In the genomic region with DNA sequence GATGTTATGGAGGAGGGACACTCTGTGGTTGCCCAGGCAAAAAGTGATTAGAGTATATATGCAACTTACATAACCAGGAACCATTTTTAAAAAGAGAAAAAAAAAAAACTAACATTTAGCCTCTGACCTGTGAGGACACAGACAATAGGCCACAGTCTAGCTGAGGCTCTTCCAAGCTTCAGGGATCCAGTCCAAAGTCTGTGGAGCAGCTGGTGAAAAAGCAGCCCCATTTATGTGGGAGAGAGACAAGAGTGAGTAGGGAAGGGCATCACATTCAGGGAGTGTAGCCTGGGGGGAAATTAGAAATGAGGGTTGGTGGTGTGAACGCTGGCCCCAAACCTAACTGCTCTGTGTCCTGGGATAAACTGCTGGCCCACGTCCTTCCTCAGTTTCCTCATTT, we compare ENCODE assay signal across 1 cellular context.
A peak's percentile ranks its signal among the peaks of the same experiment; 100 is the strongest.
TF ChIP-seq lines count a peak whose summit lies in the region.

No MANE protein-coding gene starts in this region.

TF ChIP-seq in HepG2, 621 proteins besides CTCF, POLR2A, EP300 and RAD21 (continued from another document and continues in another):
- TF ChIP-seq ZBTB38 (CRISPR knock-in tag; IDR thresholded peaks at IDR 0.05) = no peak
- TF ChIP-seq ZNF431 (CRISPR knock-in tag; IDR thresholded peaks at IDR 0.05; ENCODE audit: borderline replicate concordance, low read depth) = no peak
- TF ChIP-seq TRIM24 (CRISPR knock-in tag; IDR thresholded peaks at IDR 0.05) = 0 out of 2 replicates have a peak, but pooled peaks have one; percentile 21
- TF ChIP-seq TERF1 (CRISPR knock-in tag; IDR thresholded peaks at IDR 0.05) = no peak
- TF ChIP-seq BCL6 (CRISPR knock-in tag; IDR thresholded peaks at IDR 0.05) = peak; percentile 29; the same call in 1 of the 2 replicates
- TF ChIP-seq FLYWCH1 (CRISPR knock-in tag; IDR thresholded peaks at IDR 0.05) = no peak
- TF ChIP-seq ZNF605 (CRISPR knock-in tag; IDR thresholded peaks at IDR 0.05) = no peak
- no peak for TF ChIP-seq ZNF230 (CRISPR knock-in tag; IDR thresholded peaks at IDR 0.05)
- TF ChIP-seq SAFB2 (CRISPR knock-in tag; IDR thresholded peaks at IDR 0.05; ENCODE audit: borderline replicate concordance, low read depth) = no peak
- no peak for TF ChIP-seq PRPF4 (IDR thresholded peaks at IDR 0.05; ENCODE audit: low read depth, low read length, poor library complexity, severe bottlenecking)
- no peak for TF ChIP-seq ZNF234 (CRISPR knock-in tag; conservative IDR thresholded peaks at IDR 0.05)
- TF ChIP-seq HNRNPH1 (optimal IDR thresholded peaks at IDR 0.05; ENCODE audit: low read depth, low read length) = no peak
- TF ChIP-seq TBX2 (CRISPR knock-in tag; IDR thresholded peaks at IDR 0.05; ENCODE audit: borderline replicate concordance) = peak; percentile 48; the same call in 1 of the 2 replicates
- no peak for TF ChIP-seq SSRP1 (CRISPR knock-in tag; IDR thresholded peaks at IDR 0.05)
- no peak for TF ChIP-seq NFYC (CRISPR knock-in tag; IDR thresholded peaks at IDR 0.05)
- peak; percentile 85; the same call in 1 of the 2 replicates for TF ChIP-seq ZMYM2 (CRISPR knock-in tag; IDR thresholded peaks at IDR 0.05)
- no peak for TF ChIP-seq MYC (CRISPR knock-in tag; IDR thresholded peaks at IDR 0.05; ENCODE audit: borderline replicate concordance)
- no peak for TF ChIP-seq PAX8 (CRISPR knock-in tag; IDR thresholded peaks at IDR 0.05; ENCODE audit: borderline replicate concordance)
- TF ChIP-seq NR2F2 (IDR thresholded peaks at IDR 0.05; ENCODE audit: borderline replicate concordance, low read depth) = peak; percentile 81
- no peak for TF ChIP-seq ZC3H4 (CRISPR knock-in tag; IDR thresholded peaks at IDR 0.05; ENCODE audit: borderline replicate concordance)
- TF ChIP-seq, protein P1, sequence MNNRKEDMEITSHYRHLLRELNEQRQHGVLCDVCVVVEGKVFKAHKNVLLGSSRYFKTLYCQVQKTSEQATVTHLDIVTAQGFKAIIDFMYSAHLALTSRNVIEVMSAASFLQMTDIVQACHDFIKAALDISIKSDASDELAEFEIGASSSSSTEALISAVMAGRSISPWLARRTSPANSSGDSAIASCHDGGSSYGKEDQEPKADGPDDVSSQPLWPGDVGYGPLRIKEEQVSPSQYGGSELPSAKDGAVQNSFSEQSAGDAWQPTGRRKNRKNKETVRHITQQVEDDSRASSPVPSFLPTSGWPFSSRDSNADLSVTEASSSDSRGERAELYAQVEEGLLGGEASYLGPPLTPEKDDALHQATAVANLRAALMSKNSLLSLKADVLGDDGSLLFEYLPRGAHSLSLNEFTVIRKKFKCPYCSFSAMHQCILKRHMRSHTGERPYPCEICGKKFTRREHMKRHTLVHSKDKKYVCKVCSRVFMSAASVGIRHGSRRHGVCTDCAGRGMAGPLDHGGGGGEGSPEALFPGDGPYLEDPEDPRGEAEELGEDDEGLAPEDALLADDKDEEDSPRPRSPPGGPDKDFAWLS (CRISPR knock-in tag; IDR thresholded peaks at IDR 0.05; ENCODE audit: borderline replicate concordance) = no peak
- TF ChIP-seq MEIS2 (CRISPR knock-in tag; IDR thresholded peaks at IDR 0.05) = no peak
- no peak for TF ChIP-seq SNAPC2 (CRISPR knock-in tag; IDR thresholded peaks at IDR 0.05)
- no peak for TF ChIP-seq ZNF33B (CRISPR knock-in tag; IDR thresholded peaks at IDR 0.05)
- no peak for TF ChIP-seq ZNF878 (CRISPR knock-in tag; IDR thresholded peaks at IDR 0.05)
- no peak for TF ChIP-seq FOXA1 (IDR thresholded peaks at IDR 0.05)
- no peak for TF ChIP-seq FOXA1 (CRISPR knock-in tag; IDR thresholded peaks at IDR 0.05)
- TF ChIP-seq SIX4 (CRISPR knock-in tag; IDR thresholded peaks at IDR 0.05) = 0 out of 2 replicates have a peak, but pooled peaks have one; percentile 20
- no peak for TF ChIP-seq BRCA1 (CRISPR knock-in tag; IDR thresholded peaks at IDR 0.05)
- TF ChIP-seq MBNL3 (CRISPR knock-in tag; conservative IDR thresholded peaks at IDR 0.05) = no peak
- TF ChIP-seq, protein P2, sequence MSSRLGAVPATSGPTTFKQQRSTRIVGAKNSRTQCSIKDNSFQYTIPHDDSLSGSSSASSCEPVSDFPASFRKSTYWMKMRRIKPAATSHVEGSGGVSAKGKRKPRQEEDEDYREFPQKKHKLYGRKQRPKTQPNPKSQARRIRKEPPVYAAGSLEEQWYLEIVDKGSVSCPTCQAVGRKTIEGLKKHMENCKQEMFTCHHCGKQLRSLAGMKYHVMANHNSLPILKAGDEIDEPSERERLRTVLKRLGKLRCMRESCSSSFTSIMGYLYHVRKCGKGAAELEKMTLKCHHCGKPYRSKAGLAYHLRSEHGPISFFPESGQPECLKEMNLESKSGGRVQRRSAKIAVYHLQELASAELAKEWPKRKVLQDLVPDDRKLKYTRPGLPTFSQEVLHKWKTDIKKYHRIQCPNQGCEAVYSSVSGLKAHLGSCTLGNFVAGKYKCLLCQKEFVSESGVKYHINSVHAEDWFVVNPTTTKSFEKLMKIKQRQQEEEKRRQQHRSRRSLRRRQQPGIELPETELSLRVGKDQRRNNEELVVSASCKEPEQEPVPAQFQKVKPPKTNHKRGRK (CRISPR knock-in tag; IDR thresholded peaks at IDR 0.05) = no peak
- no peak for TF ChIP-seq JUN (CRISPR knock-in tag; IDR thresholded peaks at IDR 0.05)
- TF ChIP-seq ONECUT2 (CRISPR knock-in tag; IDR thresholded peaks at IDR 0.05) = no peak
- no peak for TF ChIP-seq ZNF143 (CRISPR knock-in tag; IDR thresholded peaks at IDR 0.05)
- 0 out of 2 replicates have a peak, but pooled peaks have one; percentile 15 for TF ChIP-seq EHMT2 (IDR thresholded peaks at IDR 0.05; ENCODE audit: borderline replicate concordance, low read depth, low read length)
- peak; percentile 73 for TF ChIP-seq POGZ (CRISPR knock-in tag; IDR thresholded peaks at IDR 0.05)
- TF ChIP-seq U2AF2 (IDR thresholded peaks at IDR 0.05; ENCODE audit: low read depth, low read length) = no peak
- no peak; the same call in 1 of the 2 replicates for TF ChIP-seq FOXA3 (CRISPR knock-in tag; IDR thresholded peaks at IDR 0.05)
- no peak for TF ChIP-seq SMC3 (IDR thresholded peaks at IDR 0.05; ENCODE audit: low read length)
- no peak for TF ChIP-seq ZNF670 (CRISPR knock-in tag; IDR thresholded peaks at IDR 0.05; ENCODE audit: borderline replicate concordance)
- no peak for TF ChIP-seq GPN1 (CRISPR knock-in tag; IDR thresholded peaks at IDR 0.05; ENCODE audit: borderline replicate concordance)
- no peak for TF ChIP-seq ZNF652 (CRISPR knock-in tag; IDR thresholded peaks at IDR 0.05; ENCODE audit: borderline replicate concordance, low read depth)
- no peak for TF ChIP-seq KDM2A (CRISPR knock-in tag; IDR thresholded peaks at IDR 0.05; ENCODE audit: borderline replicate concordance, low read depth)
- TF ChIP-seq ZNF747 (CRISPR knock-in tag; IDR thresholded peaks at IDR 0.05; ENCODE audit: borderline replicate concordance) = no peak
- TF ChIP-seq, protein P3, sequence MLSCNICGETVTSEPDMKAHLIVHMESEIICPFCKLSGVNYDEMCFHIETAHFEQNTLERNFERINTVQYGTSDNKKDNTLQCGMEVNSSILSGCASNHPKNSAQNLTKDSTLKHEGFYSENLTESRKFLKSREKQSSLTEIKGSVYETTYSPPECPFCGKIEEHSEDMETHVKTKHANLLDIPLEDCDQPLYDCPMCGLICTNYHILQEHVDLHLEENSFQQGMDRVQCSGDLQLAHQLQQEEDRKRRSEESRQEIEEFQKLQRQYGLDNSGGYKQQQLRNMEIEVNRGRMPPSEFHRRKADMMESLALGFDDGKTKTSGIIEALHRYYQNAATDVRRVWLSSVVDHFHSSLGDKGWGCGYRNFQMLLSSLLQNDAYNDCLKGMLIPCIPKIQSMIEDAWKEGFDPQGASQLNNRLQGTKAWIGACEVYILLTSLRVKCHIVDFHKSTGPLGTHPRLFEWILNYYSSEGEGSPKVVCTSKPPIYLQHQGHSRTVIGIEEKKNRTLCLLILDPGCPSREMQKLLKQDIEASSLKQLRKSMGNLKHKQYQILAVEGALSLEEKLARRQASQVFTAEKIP (CRISPR knock-in tag; IDR thresholded peaks at IDR 0.05; ENCODE audit: borderline replicate concordance) = no peak
- TF ChIP-seq SUZ12 (IDR thresholded peaks at IDR 0.05; ENCODE audit: low read depth, low read length) = no peak
- no peak for TF ChIP-seq ZNF556 (CRISPR knock-in tag; IDR thresholded peaks at IDR 0.05; ENCODE audit: borderline replicate concordance)
- peak; percentile 90 for TF ChIP-seq HNF4G (IDR thresholded peaks at IDR 0.05; ENCODE audit: borderline replicate concordance, low read depth, low read length)
- TF ChIP-seq HNF4G (CRISPR knock-in tag; IDR thresholded peaks at IDR 0.05; ENCODE audit: borderline replicate concordance, low read depth) = peak; percentile 74; the same call in 1 of the 2 replicates
- TF ChIP-seq GATAD1 (CRISPR knock-in tag; IDR thresholded peaks at IDR 0.05) = no peak
- no peak for TF ChIP-seq CREB3 (CRISPR knock-in tag; IDR thresholded peaks at IDR 0.05)
- no peak for TF ChIP-seq AHR (CRISPR knock-in tag; IDR thresholded peaks at IDR 0.05)
- no peak for TF ChIP-seq MED8 (CRISPR knock-in tag; IDR thresholded peaks at IDR 0.05; ENCODE audit: insufficient replicate concordance)
- TF ChIP-seq ZBTB1 (CRISPR knock-in tag; IDR thresholded peaks at IDR 0.05; ENCODE audit: borderline replicate concordance) = no peak
- no peak for TF ChIP-seq ZSCAN25 (CRISPR knock-in tag; IDR thresholded peaks at IDR 0.05)
- TF ChIP-seq RXRA (CRISPR knock-in tag; IDR thresholded peaks at IDR 0.05) = peak; percentile 33; the same call in 1 of the 2 replicates
- TF ChIP-seq ZNF577 (CRISPR knock-in tag; IDR thresholded peaks at IDR 0.05; ENCODE audit: borderline replicate concordance, low read depth) = no peak
- TF ChIP-seq HMGXB4 (CRISPR knock-in tag; IDR thresholded peaks at IDR 0.05; ENCODE audit: borderline replicate concordance in 1 of 2, low read depth in 1 of 2) = no peak
- no peak for TF ChIP-seq ZNF639 (CRISPR knock-in tag; conservative IDR thresholded peaks at IDR 0.05)
- no peak for TF ChIP-seq ZNF780A (CRISPR knock-in tag; IDR thresholded peaks at IDR 0.05)
- TF ChIP-seq, protein P4, sequence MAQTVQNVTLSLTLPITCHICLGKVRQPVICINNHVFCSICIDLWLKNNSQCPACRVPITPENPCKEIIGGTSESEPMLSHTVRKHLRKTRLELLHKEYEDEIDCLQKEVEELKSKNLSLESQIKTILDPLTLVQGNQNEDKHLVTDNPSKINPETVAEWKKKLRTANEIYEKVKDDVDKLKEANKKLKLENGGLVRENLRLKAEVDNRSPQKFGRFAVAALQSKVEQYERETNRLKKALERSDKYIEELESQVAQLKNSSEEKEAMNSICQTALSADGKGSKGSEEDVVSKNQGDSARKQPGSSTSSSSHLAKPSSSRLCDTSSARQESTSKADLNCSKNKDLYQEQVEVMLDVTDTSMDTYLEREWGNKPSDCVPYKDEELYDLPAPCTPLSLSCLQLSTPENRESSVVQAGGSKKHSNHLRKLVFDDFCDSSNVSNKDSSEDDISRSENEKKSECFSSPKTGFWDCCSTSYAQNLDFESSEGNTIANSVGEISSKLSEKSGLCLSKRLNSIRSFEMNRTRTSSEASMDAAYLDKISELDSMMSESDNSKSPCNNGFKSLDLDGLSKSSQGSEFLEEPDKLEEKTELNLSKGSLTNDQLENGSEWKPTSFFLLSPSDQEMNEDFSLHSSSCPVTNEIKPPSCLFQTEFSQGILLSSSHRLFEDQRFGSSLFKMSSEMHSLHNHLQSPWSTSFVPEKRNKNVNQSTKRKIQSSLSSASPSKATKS (CRISPR knock-in tag; IDR thresholded peaks at IDR 0.05) = no peak
- TF ChIP-seq ZNF253 (CRISPR knock-in tag; IDR thresholded peaks at IDR 0.05; ENCODE audit: borderline replicate concordance) = no peak
- TF ChIP-seq MTF1 (CRISPR knock-in tag; IDR thresholded peaks at IDR 0.05) = no peak
